Comparison of ENCODE assay signal across 9 cellular contexts in genomic region chr5:172886974-172887491, GRCh38. TPM values are rescaled to one million over a fixed set of nuclear protein-coding genes. Genes with fewer than 3 reads are reported as not detected.
DNase-seq lines count a peak whose midpoint lies in the region; TF ChIP-seq lines count a peak whose summit lies in the region.
"Had no signal": no experiment of that assay in that cellular context is flagged by ENCODE, and none has a peak within 500 bp of the region (broad histone marks: within the 10 kb centered on the region; RNA-seq: fewer than 3 reads in every experiment).

No MANE protein-coding gene starts in this region.

- peaks cover 5% of the 10 kb centered on the region for H3K4me1 ChIP-seq in smooth muscle cell (ENCODE audit: low read depth)

- no peaks in the 10 kb centered on the region for H3K36me3 ChIP-seq in smooth muscle cell (ENCODE audit: low read depth)

- H3K27ac ChIP-seq in caudate nucleus (ENCODE audit: low read depth, low read length) (peak overlapping the region; percentile 78), smooth muscle cell (ENCODE audit: low read depth) (peak overlapping the region; percentile 94)

- H3K27me3 ChIP-seq in smooth muscle cell (ENCODE audit: low read depth), result no peaks in the 10 kb centered on the region

- no peak for TF ChIP-seq CTCF in smooth muscle cell (IDR thresholded peaks at IDR 0.05; ENCODE audit: borderline replicate concordance, insufficient read depth, poor library complexity, severe bottlenecking)

- no peaks in the 10 kb centered on the region for H4K20me1 ChIP-seq in smooth muscle cell (ENCODE audit: low read depth)

- peak overlapping the region; percentile 56 for H3K4me2 ChIP-seq in smooth muscle cell

- no peak overlapping the region for H3K4me3 ChIP-seq in smooth muscle cell

- H3K9me3 ChIP-seq in smooth muscle cell (replicated peaks; ENCODE audit: low read depth), result no peaks in the 10 kb centered on the region

- peak; percentile 48 for DNase-seq in HuH-7 (ENCODE audit: low spot score)
- peak in 37 of 61 donors; percentile 14 to 84 (median 52) for DNase-seq in caudate nucleus (lab: John Stamatoyannopoulos, UW)
- peak; percentile 55 for DNase-seq in left kidney (ENCODE audit: low read depth, low spot score)
- no peak for DNase-seq in smooth muscle cell (lab: John Stamatoyannopoulos, UW; ENCODE audit: unreplicated experiment)
- DNase-seq in COR-L47 (lab: John Stamatoyannopoulos, UW), result no peak
- DNase-seq in NCI-H2107 (lab: John Stamatoyannopoulos, UW), result no peak
- no peak for DNase-seq in stimulated activated CD4-positive, alpha-beta T cell treated with anti-CD3 and anti-CD28 coated beads, Interleukin-12 subunit alpha, Interleukin-12 subunit beta, amount 100 ng/mL, for 4 hours
- no peak for DNase-seq in activated gamma-delta T cell (lab: John Stamatoyannopoulos, UW)
- DNase-seq: activated CD4-positive, alpha-beta T cell treated with anti-CD3 and anti-CD28 coated beads, Interleukin-2, amount 10 ng/mL, durations not matched to agents 7 days and 5 days had no signal

- no peaks in the 10 kb centered on the region for H3F3A ChIP-seq in smooth muscle cell (ENCODE audit: low read depth)

- peaks cover 19% of the 10 kb centered on the region for H3K79me2 ChIP-seq in smooth muscle cell (ENCODE audit: low read depth)

- H3K9ac ChIP-seq in smooth muscle cell (ENCODE audit: low read depth), result peak overlapping the region; percentile 82

- WGBS in smooth muscle cell (ENCODE audit: low lambda C conversion rate), result 65% methylated on average over 17 of the region's 17 CpGs

- H2AFZ ChIP-seq in smooth muscle cell (ENCODE audit: low read depth), result no peak overlapping the region

RNA-seq across cellular contexts. Expression of gene ERGIC1, which starts 53.0 kb away (rescaled TPM):
- 135 and 140 TPM in 2 replicates for total RNA-seq in smooth muscle cell
- 33.2 and 38.2 TPM in 2 replicates for polyA plus RNA-seq in smooth muscle cell

Comparison
In these comparisons a context has a peak if more than half of its experiments do, and no peak if none do; other contexts are left out.
1. DNase-seq: peak in HuH-7 (single experiment), caudate nucleus (37 of 61) and left kidney (single experiment); none in smooth muscle cell (single experiment), COR-L47 (single experiment), NCI-H2107 (single experiment), stimulated activated CD4-positive, alpha-beta T cell treated with anti-CD3 and anti-CD28 coated beads, Interleukin-12 subunit alpha, Interleukin-12 subunit beta, amount 100 ng/mL, for 4 hours (single experiment) and activated gamma-delta T cell (single experiment).